Comparison of ENCODE assay signal across 1 cellular context in the genomic region with DNA sequence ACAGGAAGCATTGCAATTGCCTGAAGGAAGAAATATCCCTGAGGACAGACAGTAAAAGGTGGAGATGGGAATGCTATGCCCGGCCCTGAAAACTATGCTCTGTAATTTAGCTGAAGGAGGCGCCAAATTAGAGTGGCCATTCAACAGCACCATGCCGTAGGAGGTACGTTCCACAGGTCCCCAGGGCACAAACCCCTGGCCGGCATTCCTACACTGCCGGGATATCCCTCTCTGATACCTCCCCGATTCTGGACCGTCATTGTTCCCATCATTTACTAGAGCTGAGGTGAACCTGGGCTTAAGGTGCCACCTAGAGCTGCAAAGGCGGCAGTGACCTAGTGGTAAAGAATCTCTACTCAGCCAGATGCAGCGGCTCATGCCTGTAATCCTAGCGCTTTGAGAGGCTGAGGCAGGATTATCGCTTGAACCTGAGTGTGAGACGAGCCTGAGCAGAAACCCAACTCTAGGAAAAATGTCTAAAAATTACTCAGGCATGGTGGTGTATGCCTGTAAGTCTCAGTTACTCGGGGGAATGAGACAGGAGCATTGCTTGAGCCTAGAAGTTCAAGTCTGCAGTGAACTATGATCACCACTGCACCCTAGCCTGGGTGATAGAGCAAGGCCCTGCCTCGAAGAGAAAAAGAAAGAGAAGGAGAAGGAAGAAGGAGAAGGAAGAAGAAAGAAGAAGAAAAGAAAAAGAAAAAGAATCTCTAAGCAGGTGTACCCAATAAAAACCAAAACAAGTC.
TF ChIP-seq lines count a peak whose summit lies in the region.

No MANE protein-coding gene starts in this region.

TF ChIP-seq in H1, 55 proteins besides CTCF, POLR2A, EP300 and RAD21:
- TF ChIP-seq SRF (IDR thresholded peaks at IDR 0.05; ENCODE audit: low read depth, low read length) (no peak), ASH2L (IDR thresholded peaks at IDR 0.05; ENCODE audit: low read length) (peak; percentile 56), TAF7 (optimal IDR thresholded peaks at IDR 0.05; ENCODE audit: borderline replicate concordance, low read depth, low read length) (no peak), CREB1 (IDR thresholded peaks at IDR 0.05) (0 out of 2 replicates have a peak, but pooled peaks have one; percentile 40), ZNF274 (IDR thresholded peaks at IDR 0.05; ENCODE audit: borderline replicate concordance, extremely low read depth, low read length) (no peak), POLR2AphosphoS5 (IDR thresholded peaks at IDR 0.05; ENCODE audit: low read depth, low read length) (no peak), EZH2 (IDR thresholded peaks at IDR 0.05; ENCODE audit: low read depth, low read length, severe bottlenecking) (no peak), RBBP5 (IDR thresholded peaks at IDR 0.05; ENCODE audit: borderline replicate concordance, low read depth, low read length) (no peak), KDM4A (IDR thresholded peaks at IDR 0.05; ENCODE audit: low read depth, low read length, severe bottlenecking) (peak; percentile 28), TEAD4 (IDR thresholded peaks at IDR 0.05; ENCODE audit: low read depth, low read length) (peak; percentile 83; the same call in 1 of the 2 replicates), SP2 (IDR thresholded peaks at IDR 0.05; ENCODE audit: low read length) (no peak), TBP (IDR thresholded peaks at IDR 0.05; ENCODE audit: low read depth, low read length) (peak; percentile 67; the same call in 1 of the 2 replicates), TAF1 (IDR thresholded peaks at IDR 0.05; ENCODE audit: low read depth, low read length) (no peak), YY1 (IDR thresholded peaks at IDR 0.05; ENCODE audit: low read depth, low read length) (peak; percentile 72; the same call in 1 of the 2 replicates), GABPA (IDR thresholded peaks at IDR 0.05; ENCODE audit: borderline replicate concordance, insufficient read depth, low read length) (no peak), KDM1A (IDR thresholded peaks at IDR 0.05; ENCODE audit: borderline replicate concordance, low read length) (no peak), KDM5A (IDR thresholded peaks at IDR 0.05; ENCODE audit: low read length) (no peak), JUND (IDR thresholded peaks at IDR 0.05; ENCODE audit: low read length) (0 out of 2 replicates have a peak, but pooled peaks have one; percentile 9)
- TF ChIP-seq, protein P1, sequence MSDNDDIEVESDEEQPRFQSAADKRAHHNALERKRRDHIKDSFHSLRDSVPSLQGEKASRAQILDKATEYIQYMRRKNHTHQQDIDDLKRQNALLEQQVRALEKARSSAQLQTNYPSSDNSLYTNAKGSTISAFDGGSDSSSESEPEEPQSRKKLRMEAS (IDR thresholded peaks at IDR 0.05), result no peak
